ENCODE assay signal across 7 cellular contexts in genomic region chr22:28112548-28113043, GRCh38.
DNase-seq lines count a peak whose midpoint lies in the region; ATAC-seq, FAIRE-seq and TF ChIP-seq lines count a peak whose summit lies in the region.

No MANE protein-coding gene starts in this region.

- H3K9ac ChIP-seq in rectal smooth muscle tissue (ENCODE audit: low read length): no peak overlapping the region

- peak overlapping the region; percentile 12 for H3K27ac ChIP-seq in rectal smooth muscle tissue (ENCODE audit: low read depth, low read length)

- FAIRE-seq in frontal cortex (lab: Jason Lieb, UNC): no peak

- TF ChIP-seq CTCF in fibroblast of the aortic adventitia (IDR thresholded peaks at IDR 0.05; ENCODE audit: insufficient read depth, low read length): peak; percentile 63

- ATAC-seq in HG03571 (IDR thresholded peaks at IDR 0.05; ENCODE audit: unreplicated experiment): no peak

- peaks cover 19% of the 10 kb centered on the region for H3K4me1 ChIP-seq in rectal smooth muscle tissue (ENCODE audit: control insufficient read depth, insufficient read depth, low read length)

- H3K4me3 ChIP-seq in fibroblast of the aortic adventitia (ENCODE audit: low read depth, low read length) (no peak overlapping the region), rectal smooth muscle tissue (ENCODE audit: low read length) (no peak overlapping the region)

- peak; percentile 39 for DNase-seq in H4 (ENCODE audit: low spot score)
- peak; percentile 19 for DNase-seq in RPMI8226
- peak; percentile 78 for DNase-seq in fibroblast of the aortic adventitia (ENCODE audit: low read depth)
- no peak for DNase-seq in GM19240 (ENCODE audit: insufficient read length, low spot score)
- DNase-seq in frontal cortex (ENCODE audit: low spot score in 2 of 2): no peak

- H3K27me3 ChIP-seq in rectal smooth muscle tissue (ENCODE audit: control insufficient read depth, insufficient read depth, low read length): no peaks in the 10 kb centered on the region

- H3K36me3 ChIP-seq in rectal smooth muscle tissue (ENCODE audit: control insufficient read depth, insufficient read depth, low read length): no peaks in the 10 kb centered on the region

Comparison
In these comparisons a context has a peak if more than half of its experiments do, and no peak if none do; other contexts are left out.
1. DNase-seq: peak in H4 (single experiment), RPMI8226 (single experiment) and fibroblast of the aortic adventitia (single experiment); none in GM19240 (single experiment) and frontal cortex (0 of 2).